1 cellular context compared by ENCODE assay signal in the genomic region with DNA sequence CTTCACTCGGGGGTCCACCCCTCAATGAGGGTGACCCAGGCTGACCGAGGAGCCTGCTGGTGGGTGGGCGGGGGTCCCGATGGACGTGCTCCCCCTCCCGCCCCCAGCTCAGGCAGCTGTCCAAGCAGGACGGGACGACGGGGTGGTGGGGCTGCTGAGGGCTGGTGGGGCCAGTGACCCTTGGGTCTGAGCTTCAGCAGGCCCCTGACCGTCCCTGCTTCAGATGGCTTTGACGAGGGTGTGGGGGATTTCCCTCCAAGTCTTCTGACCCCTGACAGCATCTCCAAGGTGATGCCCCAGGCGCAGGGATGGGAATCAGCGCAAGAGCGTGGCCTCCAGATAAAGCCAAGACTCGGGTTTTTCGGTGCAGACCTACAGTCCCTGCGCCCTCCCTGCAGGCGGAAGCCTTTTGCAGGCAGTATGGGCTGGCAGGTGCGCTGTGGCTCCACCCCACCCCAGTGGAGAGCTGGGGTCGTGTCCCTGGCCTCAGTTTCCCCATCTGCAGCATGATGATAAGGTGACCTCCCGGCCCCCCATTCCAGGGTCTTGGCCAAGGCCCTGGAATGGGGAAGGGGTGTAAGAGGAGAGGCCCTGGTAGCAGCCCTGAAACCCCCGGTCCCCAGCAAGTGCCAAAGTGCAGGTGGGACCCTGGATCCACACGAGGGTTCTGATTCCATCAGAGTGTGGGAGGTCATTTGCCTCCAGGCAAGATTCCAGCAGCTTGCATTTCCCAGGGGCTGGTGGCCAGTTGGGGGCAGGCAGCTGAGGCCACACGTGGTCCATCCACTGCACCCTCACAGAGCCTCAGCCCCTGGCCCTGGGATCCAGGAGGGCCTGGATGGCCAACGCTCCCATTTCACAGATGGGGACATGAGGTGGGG.
TF ChIP-seq lines count a peak whose summit lies in the region.

No MANE protein-coding gene starts in this region.

TF ChIP-seq in K562, 482 proteins besides CTCF, POLR2A, EP300 and RAD21:
- no peak for TF ChIP-seq CBFA2T2 (conservative IDR thresholded peaks at IDR 0.05)
- TF ChIP-seq MTA2 (IDR thresholded peaks at IDR 0.05; ENCODE audit: low read depth) = no peak
- no peak for TF ChIP-seq FOXM1 (IDR thresholded peaks at IDR 0.05; ENCODE audit: low read depth)
- TF ChIP-seq FOXM1 (CRISPR knock-in tag; IDR thresholded peaks at IDR 0.05; ENCODE audit: low read depth) = no peak
- no peak for TF ChIP-seq TCF3 (CRISPR knock-in tag; IDR thresholded peaks at IDR 0.05)
